ENCODE assay signal across 8 cellular contexts in the genomic region with DNA sequence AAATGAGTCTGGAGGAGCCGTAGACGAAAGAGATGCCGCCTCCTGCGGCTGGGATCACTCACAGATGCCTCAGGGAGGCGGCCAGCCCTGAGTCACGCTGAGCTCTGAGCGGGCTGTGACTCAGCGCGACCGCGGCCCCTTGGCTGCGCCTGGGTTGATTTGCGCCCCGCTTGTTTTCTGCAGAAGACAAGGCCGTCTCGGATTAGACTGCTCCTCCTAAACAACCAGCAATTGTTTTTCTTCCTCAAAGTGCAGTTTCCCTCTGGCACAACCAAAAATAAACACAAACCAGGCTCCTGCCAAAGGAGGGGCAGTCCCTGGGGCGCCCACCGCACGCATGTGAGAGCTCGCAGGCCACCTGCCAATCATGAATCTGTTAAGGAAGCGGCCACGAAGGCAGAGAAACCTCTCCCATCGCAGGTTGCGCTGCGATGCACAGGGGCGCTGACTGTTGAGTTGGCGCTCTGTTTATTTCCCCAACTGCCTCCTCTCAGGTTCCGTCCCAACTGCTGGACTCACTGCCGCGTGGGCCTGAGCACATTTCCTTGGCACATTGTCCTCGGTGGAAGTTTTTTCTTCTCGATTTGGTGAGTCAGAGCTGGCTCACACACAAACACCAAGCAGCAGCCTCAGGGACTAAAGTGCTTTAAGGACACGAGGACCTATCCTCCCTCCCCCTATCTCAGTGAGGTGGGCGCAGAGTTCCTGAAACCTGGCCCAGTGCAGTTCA.
DNase-seq lines count a peak whose midpoint lies in the region; ATAC-seq, FAIRE-seq and TF ChIP-seq lines count a peak whose summit lies in the region.

No MANE protein-coding gene starts in this region.

- POLR2A ChIA-PET in activated CD8-positive, alpha-beta T cell treated with anti-CD3 and anti-CD28 coated beads, Interleukin-2, amount 10 ng/mL, durations not matched to agents 7 days and 5 days (lab: Charles Lee): no interaction called here

- peak overlapping the region; percentile 41 for H3K9ac ChIP-seq in ES-I3 (ENCODE audit: low read depth, low read length)

- FAIRE-seq in H54 (lab: Jason Lieb, UNC): peak; percentile 82

- CTCF ChIA-PET in activated CD8-positive, alpha-beta T cell treated with anti-CD3 and anti-CD28 coated beads, Interleukin-2, amount 10 ng/mL, durations not matched to agents 7 days and 5 days (lab: Charles Lee): interaction anchor here (1.0 to 3.5 kb wide), 3 partner anchors 29 to 320 kb away, joined by 3 to 11 read pairs (median 4); no protein-coding TSS in a partner anchor

- peaks cover 24% of the 10 kb centered on the region for H3K4me1 Mint-ChIP-seq in activated CD8-positive, alpha-beta T cell treated with anti-CD3 and anti-CD28 coated beads, Interleukin-2, amount 10 ng/mL, durations not matched to agents 7 days and 5 days (ENCODE audit: low read depth)
- no peaks in the 10 kb centered on the region for H3K4me1 Mint-ChIP-seq in mesothelial cell of epicardium

- DNase-seq in H54 (ENCODE audit: insufficient read length, low spot score) (peak; percentile 85), MG63 (peak; percentile 96), mesothelial cell of epicardium (ENCODE audit: low spot score in 2 of 2, unreplicated experiment in 2 of 2) (peak in 1 of 2 experiments; percentile 60), NCI-H1930 (lab: John Stamatoyannopoulos, UW) (no peak)
- DNase-seq in activated CD8-positive, alpha-beta T cell treated with anti-CD3 and anti-CD28 coated beads, Interleukin-2, amount 10 ng/mL, durations not matched to agents 7 days and 5 days: peak; percentile 68
- DNase-seq in effector memory CD4-positive, alpha-beta T cell: peak in 1 of 3 donors; percentile 13
- peak; percentile 68 to 80 for DNase-seq in stimulated activated CD8-positive, alpha-beta memory T cell treated with anti-CD3 and anti-CD28 coated beads, Interleukin-2, amount 100 ng/mL, for 48 hours (ENCODE audit: low read depth in 2 of 2)

- H3K27me3 ChIP-seq in MG63: no peaks in the 10 kb centered on the region
- H3K27me3 ChIP-seq in effector memory CD4-positive, alpha-beta T cell (replicated peaks; ENCODE audit: control insufficient read depth, insufficient read depth, low read length, poor library complexity, severe bottlenecking): no peaks in the 10 kb centered on the region

- H3K4me1 ChIP-seq in ES-I3 (ENCODE audit: insufficient read depth, low read length): peaks cover 14% of the 10 kb centered on the region; the same call in 1 of the 2 replicates
- peaks cover 3% of the 10 kb centered on the region for H3K4me1 ChIP-seq in effector memory CD4-positive, alpha-beta T cell (ENCODE audit: control insufficient read depth, insufficient read depth, low read length, poor library complexity, severe bottlenecking)

- H3K4me3 ChIP-seq in MG63: peak overlapping the region; percentile 36
- H3K4me3 ChIP-seq in effector memory CD4-positive, alpha-beta T cell (ENCODE audit: insufficient read depth, low read depth, low read length, poor library complexity, severe bottlenecking): peak overlapping the region; percentile 15

- peak; percentile 21; the same call in 1 of the 2 replicates for TF ChIP-seq POLR2A in H54 (IDR thresholded peaks at IDR 0.05; ENCODE audit: low read depth, low read length)

- H3K36me3 Mint-ChIP-seq in activated CD8-positive, alpha-beta T cell treated with anti-CD3 and anti-CD28 coated beads, Interleukin-2, amount 10 ng/mL, durations not matched to agents 7 days and 5 days (ENCODE audit: low read depth): no peaks in the 10 kb centered on the region
- peaks cover 3% of the 10 kb centered on the region for H3K36me3 Mint-ChIP-seq in mesothelial cell of epicardium

- H3K27ac Mint-ChIP-seq in activated CD8-positive, alpha-beta T cell treated with anti-CD3 and anti-CD28 coated beads, Interleukin-2, amount 10 ng/mL, durations not matched to agents 7 days and 5 days: peak overlapping the region; percentile 43
- H3K27ac Mint-ChIP-seq in mesothelial cell of epicardium: no peak overlapping the region

- H3K36me3 ChIP-seq in ES-I3 (ENCODE audit: insufficient read depth, low read length) (no peaks in the 10 kb centered on the region), MG63 (no peaks in the 10 kb centered on the region)
- no peaks in the 10 kb centered on the region for H3K36me3 ChIP-seq in effector memory CD4-positive, alpha-beta T cell (ENCODE audit: control insufficient read depth, insufficient read depth, low read length)

- H3K27ac ChIP-seq in effector memory CD4-positive, alpha-beta T cell (ENCODE audit: insufficient read depth, low read length, poor library complexity, severe bottlenecking): no peak overlapping the region

- H3K27me3 Mint-ChIP-seq in activated CD8-positive, alpha-beta T cell treated with anti-CD3 and anti-CD28 coated beads, Interleukin-2, amount 10 ng/mL, durations not matched to agents 7 days and 5 days (ENCODE audit: low read depth): no peaks in the 10 kb centered on the region
- no peaks in the 10 kb centered on the region for H3K27me3 Mint-ChIP-seq in mesothelial cell of epicardium (ENCODE audit: low read depth)

- H3K9me3 ChIP-seq in ES-I3 (ENCODE audit: control insufficient read depth, insufficient read depth, low read length) (no peaks in the 10 kb centered on the region), MG63 (peaks cover 3% of the 10 kb centered on the region)
- H3K9me3 ChIP-seq in effector memory CD4-positive, alpha-beta T cell (ENCODE audit: control insufficient read depth, low read length): no peaks in the 10 kb centered on the region

- ATAC-seq in activated CD8-positive, alpha-beta T cell treated with anti-CD3 and anti-CD28 coated beads, Interleukin-2, amount 10 ng/mL, durations not matched to agents 7 days and 5 days: peak; percentile 97

- peak overlapping the region; percentile 56 for H3K4me3 Mint-ChIP-seq in activated CD8-positive, alpha-beta T cell treated with anti-CD3 and anti-CD28 coated beads, Interleukin-2, amount 10 ng/mL, durations not matched to agents 7 days and 5 days
- peak overlapping the region; percentile 36 for H3K4me3 Mint-ChIP-seq in mesothelial cell of epicardium

- TF ChIP-seq CTCF in mesothelial cell of epicardium (IDR thresholded peaks at IDR 0.05; ENCODE audit: unreplicated experiment): no peak

- H3K9me3 Mint-ChIP-seq in activated CD8-positive, alpha-beta T cell treated with anti-CD3 and anti-CD28 coated beads, Interleukin-2, amount 10 ng/mL, durations not matched to agents 7 days and 5 days (ENCODE audit: insufficient read depth): no peaks in the 10 kb centered on the region
- peaks cover 8% of the 10 kb centered on the region for H3K9me3 Mint-ChIP-seq in mesothelial cell of epicardium

Comparison
In these comparisons a context has a peak if more than half of its experiments do, and no peak if none do; other contexts are left out.
1. DNase-seq: peak in H54 (single experiment), MG63 (single experiment), activated CD8-positive, alpha-beta T cell treated with anti-CD3 and anti-CD28 coated beads, Interleukin-2, amount 10 ng/mL, durations not matched to agents 7 days and 5 days (single experiment) and stimulated activated CD8-positive, alpha-beta memory T cell treated with anti-CD3 and anti-CD28 coated beads, Interleukin-2, amount 100 ng/mL, for 48 hours (2 of 2); none in NCI-H1930 (0 of 2).